Comparison of ENCODE assay signal across 9 cellular contexts in genomic region chr1:226690460-226690982, GRCh38.
DNase-seq lines count a peak whose midpoint lies in the region; ATAC-seq, FAIRE-seq and TF ChIP-seq lines count a peak whose summit lies in the region.
"Had no signal": no experiment of that assay in that cellular context is flagged by ENCODE, and none has a peak within 500 bp of the region (broad histone marks: within the 10 kb centered on the region; RNA-seq: fewer than 3 reads in every experiment).

No MANE protein-coding gene starts in this region.

- H3K27me3 ChIP-seq in SU-DHL-6 (ENCODE audit: low read length) (no peaks in the 10 kb centered on the region), rectal smooth muscle tissue (ENCODE audit: control insufficient read depth, insufficient read depth, low read length) (no peaks in the 10 kb centered on the region)
- H3K27me3 ChIP-seq: testis had no signal

- peaks cover 85% of the 10 kb centered on the region for H3K4me1 ChIP-seq in rectal smooth muscle tissue (ENCODE audit: control insufficient read depth, insufficient read depth, low read length)

- H3K9me2 ChIP-seq in SU-DHL-6 (replicated peaks; ENCODE audit: insufficient read depth, low read length) = no peaks in the 10 kb centered on the region

- no peaks in the 10 kb centered on the region for H3K36me3 ChIP-seq in SU-DHL-6 (ENCODE audit: low read length)
- no peaks in the 10 kb centered on the region for H3K36me3 ChIP-seq in rectal smooth muscle tissue (ENCODE audit: control insufficient read depth, insufficient read depth, low read length)

- FAIRE-seq in HTR-8/SVneo (lab: Jason Lieb, UNC) = peak; percentile 52

- H2AFZ ChIP-seq in SU-DHL-6 (ENCODE audit: low read depth, low read length, severe bottlenecking) = no peak overlapping the region

- H3K4me2 ChIP-seq in SU-DHL-6 (ENCODE audit: low read depth, low read length, poor library complexity, severe bottlenecking) = no peak overlapping the region

- H3K27ac ChIP-seq in SU-DHL-6 (ENCODE audit: low read depth, low read length) (peak overlapping the region; percentile 54), rectal smooth muscle tissue (ENCODE audit: low read depth, low read length) (peak overlapping the region; percentile 88)
- H3K27ac ChIP-seq: testis had no signal

- no peaks in the 10 kb centered on the region for H3K79me2 ChIP-seq in SU-DHL-6 (ENCODE audit: insufficient read depth, low read length)

- no peak for TF ChIP-seq CTCF in SU-DHL-6 (IDR thresholded peaks at IDR 0.05; ENCODE audit: insufficient read depth, low read length, poor library complexity, severe bottlenecking)

- H3F3A ChIP-seq in SU-DHL-6 (ENCODE audit: insufficient read depth) = no peaks in the 10 kb centered on the region

- H3K9ac ChIP-seq in SU-DHL-6 (ENCODE audit: low read length) (no peak overlapping the region), rectal smooth muscle tissue (ENCODE audit: low read length) (no peak overlapping the region)

- no peaks in the 10 kb centered on the region for H4K20me1 ChIP-seq in SU-DHL-6 (ENCODE audit: low read depth, low read length)

- DNase-seq in HTR-8/SVneo (ENCODE audit: insufficient read length, low spot score) (no peak), kidney glomerular epithelial cell (lab: John Stamatoyannopoulos, UW) (no peak), NCI-H1048 (lab: John Stamatoyannopoulos, UW) (no peak)
- peak; percentile 62 for DNase-seq in effector CD4-positive, alpha-beta T cell
- DNase-seq: testis had no signal

- H3K9me3 ChIP-seq in SU-DHL-6 (ENCODE audit: insufficient read depth, low read length) = no peaks in the 10 kb centered on the region
- H3K9me3 ChIP-seq: testis had no signal

- ATAC-seq in GM19395 (IDR thresholded peaks at IDR 0.05; ENCODE audit: unreplicated experiment) (no peak), GM21447 (IDR thresholded peaks at IDR 0.05; ENCODE audit: unreplicated experiment) (no peak)

- H3K4me3 ChIP-seq in SU-DHL-6 (ENCODE audit: insufficient read depth, low read length, poor library complexity, severe bottlenecking) (no peak overlapping the region), rectal smooth muscle tissue (ENCODE audit: low read length) (no peak overlapping the region)
- H3K4me3 ChIP-seq: testis had no signal
